In genomic region chr3:106485802-106486201, GRCh38 we compare ENCODE assay signal across 25 cellular contexts.
DNase-seq lines count a peak whose midpoint lies in the region; FAIRE-seq and TF ChIP-seq lines count a peak whose summit lies in the region.
"Had no signal": no experiment of that assay in that cellular context is flagged by ENCODE, and none has a peak within 500 bp of the region (broad histone marks: within the 10 kb centered on the region; RNA-seq: fewer than 3 reads in every experiment).

No MANE protein-coding gene starts in this region.

- H3K9ac ChIP-seq in colonic mucosa (ENCODE audit: low read depth in 2 of 2, low read length in 2 of 2) = no peak overlapping the region
- H3K9ac ChIP-seq: parathyroid adenoma had no signal

- no peak overlapping the region for H3K4me3 Mint-ChIP-seq in mesothelial cell of epicardium
- H3K4me3 Mint-ChIP-seq: stimulated activated naive B cell treated with anti-CD40 and anti-IgM and Interleukin-4, amounts not matched to agents 10 μg/mL and 1 μg/mL and 100 μg/mL, for 72 hours; T-helper 1 cell treated with Interleukin-12 subunit alpha and Interleukin-12 subunit beta and Interleukin-4 antibody, amounts not matched to agents 30 μg/mL and 1 μg/mL, for 36 hours had no signal

- TF ChIP-seq CTCF in mesothelial cell of epicardium (IDR thresholded peaks at IDR 0.05; ENCODE audit: unreplicated experiment) (no peak), colonic mucosa (IDR thresholded peaks at IDR 0.05) (no peak)

- FAIRE-seq in GM19239 (lab: Jason Lieb, UNC) = no peak
- FAIRE-seq: GM12878, HepG2 had no signal

- intact Hi-C loops in colonic mucosa (cut with DNase I) = no loop called here

- no peaks in the 10 kb centered on the region for H3K36me3 ChIP-seq in colonic mucosa

- peak; percentile 55 for DNase-seq in COR-L47 (lab: John Stamatoyannopoulos, UW)
- DNase-seq in NCI-H1417 (lab: John Stamatoyannopoulos, UW) = peak in 2 of 3 experiments; percentile 74 to 95
- peak; percentile 86 for DNase-seq in NCI-H748 (lab: John Stamatoyannopoulos, UW; ENCODE audit: unreplicated experiment)
- no peak for DNase-seq in mesothelial cell of epicardium (ENCODE audit: low spot score in 2 of 2, unreplicated experiment in 2 of 2)
- DNase-seq in colonic mucosa = no peak
- no peak for DNase-seq in GM19239 (ENCODE audit: insufficient read length, low spot score)
- DNase-seq in NCI-H187 treated with DMSO at 0.1 percent for 48 hours (lab: John Stamatoyannopoulos, UW) = no peak
- DNase-seq in GM03348 (ENCODE audit: low spot score) = no peak
- DNase-seq: activated CD4-positive, alpha-beta T cell treated with anti-CD3 and anti-CD28 coated beads, Interleukin-2, amount 50 U/mL, for 48 hours; activated naive CD4-positive, alpha-beta T cell treated with Interleukin-2 at 50 U/mL for 16 hours; effector memory CD4-positive, alpha-beta T cell; mammary epithelial cell; MM.1S; NCI-H2029 treated with DMSO at 0.1 percent for 48 hours; NCI-H446 treated with DMSO at 0.1 percent for 48 hours; PC-3; stimulated activated naive B cell treated with anti-CD40 and anti-IgM and Interleukin-4, amounts not matched to agents 10 μg/mL and 1 μg/mL and 100 μg/mL, for 72 hours; substantia nigra; trophoblast cell had no signal

- H3K4me1 Mint-ChIP-seq in mesothelial cell of epicardium = peaks cover 11% of the 10 kb centered on the region
- H3K4me1 Mint-ChIP-seq: stimulated activated naive B cell treated with anti-CD40 and anti-IgM and Interleukin-4, amounts not matched to agents 10 μg/mL and 1 μg/mL and 100 μg/mL, for 72 hours had no signal

- peak overlapping the region; percentile 7 for H3K27ac Mint-ChIP-seq in mesothelial cell of epicardium
- H3K27ac Mint-ChIP-seq: stimulated activated naive B cell treated with anti-CD40 and anti-IgM and Interleukin-4, amounts not matched to agents 10 μg/mL and 1 μg/mL and 100 μg/mL, for 72 hours; T-helper 1 cell treated with Interleukin-12 subunit alpha and Interleukin-12 subunit beta and Interleukin-4 antibody, amounts not matched to agents 30 μg/mL and 1 μg/mL, for 36 hours had no signal

- H3K9me3 ChIP-seq in colonic mucosa = no peaks in the 10 kb centered on the region

- no peak overlapping the region for H3K27ac ChIP-seq in colonic mucosa
- H3K27ac ChIP-seq: coronary artery, parathyroid adenoma, skin epidermis had no signal

- no peak overlapping the region for H3K4me3 ChIP-seq in colonic mucosa
- H3K4me3 ChIP-seq: coronary artery, GM12878, skin epidermis had no signal

- H3K4me1 ChIP-seq in colonic mucosa = no peaks in the 10 kb centered on the region
- H3K4me1 ChIP-seq: parathyroid adenoma had no signal

- H3K36me3 Mint-ChIP-seq in mesothelial cell of epicardium = no peaks in the 10 kb centered on the region
- H3K36me3 Mint-ChIP-seq: stimulated activated naive B cell treated with anti-CD40 and anti-IgM and Interleukin-4, amounts not matched to agents 10 μg/mL and 1 μg/mL and 100 μg/mL, for 72 hours had no signal

- H3K27me3 ChIP-seq in colonic mucosa = no peaks in the 10 kb centered on the region

- no peaks in the 10 kb centered on the region for H3K27me3 Mint-ChIP-seq in mesothelial cell of epicardium (ENCODE audit: low read depth)
- H3K27me3 Mint-ChIP-seq: stimulated activated naive B cell treated with anti-CD40 and anti-IgM and Interleukin-4, amounts not matched to agents 10 μg/mL and 1 μg/mL and 100 μg/mL, for 72 hours had no signal

- H3K9me3 Mint-ChIP-seq in mesothelial cell of epicardium = peaks cover 6% of the 10 kb centered on the region

Comparison
In these comparisons a context has a peak if more than half of its experiments do, and no peak if none do; other contexts are left out.
1. DNase-seq: peak in COR-L47 (single experiment), NCI-H1417 (2 of 3) and NCI-H748 (single experiment); none in mesothelial cell of epicardium (0 of 2), colonic mucosa (single experiment), GM19239 (single experiment), NCI-H187 treated with DMSO at 0.1 percent for 48 hours (single experiment) and GM03348 (single experiment).